8 cellular contexts compared by ENCODE assay signal in the genomic region with DNA sequence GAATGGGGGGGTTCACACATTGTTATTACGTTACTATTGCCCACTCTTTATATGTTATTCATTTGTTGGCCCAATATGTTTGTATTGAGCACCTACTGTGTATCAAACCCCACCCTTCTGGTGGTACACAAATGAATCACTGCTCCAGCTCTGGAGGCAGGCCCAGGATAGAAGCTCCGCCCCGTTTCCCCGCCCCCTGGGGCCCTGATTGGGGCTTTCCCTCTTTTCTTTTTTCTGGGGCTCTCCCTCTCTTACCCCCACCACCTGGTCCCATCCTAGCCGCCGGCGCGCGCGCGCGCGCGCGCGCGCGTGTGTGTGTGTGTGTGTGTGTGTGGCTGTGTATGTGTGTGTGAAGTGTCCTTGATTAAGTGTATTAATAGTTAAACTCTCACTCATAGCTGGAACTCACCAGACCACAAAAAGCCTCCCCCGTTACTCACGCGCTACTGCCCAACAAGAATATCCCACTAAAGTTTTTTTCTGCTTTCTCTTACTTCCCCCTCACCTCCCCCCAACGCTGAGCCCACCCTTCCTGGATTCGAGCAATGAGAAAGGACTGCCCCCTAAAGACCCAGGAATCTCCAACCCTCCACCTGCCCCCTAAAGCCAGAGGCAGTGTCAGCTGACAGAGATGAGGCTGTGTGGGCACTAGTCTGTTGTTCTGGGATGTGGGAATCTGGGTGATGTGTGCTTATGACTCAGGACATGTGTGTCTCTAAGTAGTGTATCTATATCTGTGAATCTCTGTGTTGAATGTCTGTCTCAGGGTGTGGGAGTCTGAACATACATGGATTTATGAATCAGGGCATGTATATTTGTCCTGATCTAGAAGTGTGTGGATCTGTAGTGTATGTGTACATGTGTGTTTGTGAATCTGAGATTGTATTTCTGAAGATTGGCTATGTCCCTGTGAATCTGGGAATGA.
DNase-seq lines count a peak whose midpoint lies in the region; ATAC-seq, FAIRE-seq and TF ChIP-seq lines count a peak whose summit lies in the region.

No MANE protein-coding gene starts in this region.

- DNase-seq in KBM-7 = peak; percentile 87
- peak; percentile 94 for DNase-seq in left kidney (ENCODE audit: low read depth, low spot score)
- peak; percentile 62 to 68 for DNase-seq in stimulated activated CD4-positive, alpha-beta T cell treated with anti-CD3 and anti-CD28 coated beads, Interleukin-2, amount 100 ng/mL, for 24 hours
- no peak for DNase-seq in SKM-1 treated with dmso at 0.1 percent for 144 hours (lab: John Stamatoyannopoulos, UW; ENCODE audit: unreplicated experiment)

- ATAC-seq in GM21723 (IDR thresholded peaks at IDR 0.05; ENCODE audit: unreplicated experiment) = peak; percentile 49

- peaks cover 21% of the 10 kb centered on the region for H3K27me3 Mint-ChIP-seq in dendritic cell treated with granulocyte-macrophage colony-stimulating factor and Interleukin-4, amounts not matched to agents 40 ng/mL and 50 ng/mL, for 4 days

- intact Hi-C loops in dendritic cell treated with granulocyte-macrophage colony-stimulating factor and Interleukin-4, amounts not matched to agents 40 ng/mL and 50 ng/mL, for 4 days (cut with micrococcal nuclease) = loop anchor here (2.0 kb wide), 1 partner anchor 17 kb away; no protein-coding TSS in a partner anchor

- peaks cover 79% of the 10 kb centered on the region for H3K4me1 Mint-ChIP-seq in dendritic cell treated with granulocyte-macrophage colony-stimulating factor and Interleukin-4, amounts not matched to agents 40 ng/mL and 50 ng/mL, for 4 days (ENCODE audit: low read depth)

- FAIRE-seq in G401.6 (lab: Jason Lieb, UNC) = peak; percentile 88

- peak overlapping the region; percentile 8; the same call in 1 of the 2 replicates for H3K4me3 ChIP-seq in WI38 (ENCODE audit: low read depth, low read length)

- peaks cover 16% of the 10 kb centered on the region for H3K36me3 Mint-ChIP-seq in dendritic cell treated with granulocyte-macrophage colony-stimulating factor and Interleukin-4, amounts not matched to agents 40 ng/mL and 50 ng/mL, for 4 days (ENCODE audit: low read depth)

- in situ Hi-C loops in KBM-7 (cut with MboI; ENCODE audit: low pct_unique_long_range_greater_than_20kb, low sequenced_read_pairs) = no loop called here

- H3K27ac Mint-ChIP-seq in dendritic cell treated with granulocyte-macrophage colony-stimulating factor and Interleukin-4, amounts not matched to agents 40 ng/mL and 50 ng/mL, for 4 days = peak overlapping the region; percentile 51

- no peaks in the 10 kb centered on the region for H3K9me3 Mint-ChIP-seq in dendritic cell treated with granulocyte-macrophage colony-stimulating factor and Interleukin-4, amounts not matched to agents 40 ng/mL and 50 ng/mL, for 4 days

- TF ChIP-seq CTCF in WI38 (IDR thresholded peaks at IDR 0.05; ENCODE audit: low read depth, low read length) = no peak

- peak overlapping the region; percentile 64 for H3K4me3 Mint-ChIP-seq in dendritic cell treated with granulocyte-macrophage colony-stimulating factor and Interleukin-4, amounts not matched to agents 40 ng/mL and 50 ng/mL, for 4 days
